Comparison of ENCODE assay signal across 8 cellular contexts in the genomic region with DNA sequence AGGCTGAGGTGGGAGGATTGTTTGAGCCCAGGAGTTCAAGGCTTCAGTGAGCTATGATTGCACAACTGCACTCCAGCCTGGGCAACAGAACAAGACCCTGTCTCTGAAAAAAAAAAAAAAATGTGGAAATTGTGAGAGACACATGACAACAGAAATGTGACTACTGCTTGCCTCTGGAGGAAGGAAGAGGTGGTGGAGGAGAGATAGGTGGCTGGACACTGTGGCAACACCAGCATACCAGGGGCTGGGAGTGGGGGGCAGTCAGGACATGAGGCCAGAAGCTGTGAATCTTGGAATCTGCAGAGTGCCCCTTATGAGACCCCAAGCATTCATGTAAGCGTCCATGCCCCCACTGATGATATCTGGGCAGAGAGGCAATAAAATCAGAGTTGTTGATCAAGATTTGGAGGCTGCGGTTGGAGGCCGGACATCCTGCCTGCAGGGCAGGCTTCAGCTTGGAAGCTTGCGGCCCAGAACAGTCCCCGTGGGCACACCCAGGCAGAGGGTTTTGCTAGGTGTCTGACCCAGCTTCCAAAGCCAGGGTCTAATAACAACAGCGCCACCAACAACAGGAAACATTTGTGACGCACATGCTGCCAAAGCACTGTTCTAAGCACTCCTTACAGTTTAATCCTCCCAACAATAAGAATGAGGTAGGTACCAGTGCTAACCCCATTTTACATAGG. TPM values are rescaled to one million over a fixed set of nuclear protein-coding genes. Genes with fewer than 3 reads are reported as not detected.
A peak's percentile ranks its signal among the peaks of the same experiment; 100 is the strongest.
DNase-seq lines count a peak whose midpoint lies in the region; ATAC-seq, FAIRE-seq and TF ChIP-seq lines count a peak whose summit lies in the region.

No MANE protein-coding gene starts in this region.

- peaks cover 4% of the 10 kb centered on the region for H3K36me3 Mint-ChIP-seq in activated T-helper 2 cell treated with anti-CD3 and anti-CD28 coated beads, Interferon-gamma antibody, Interleukin-2, Interleukin-4, amounts not matched to agents 10 μg/mL and 5 μg/mL and 100 μg/mL, durations not matched to agents 14 hours and 24 hours and 36 hours (ENCODE audit: low read depth)

- peak in 2 of 3 donors; percentile 83 to 93 for DNase-seq in Peyer's patch
- peak; percentile 72 for DNase-seq in activated T-helper 2 cell treated with anti-CD3 and anti-CD28 coated beads, Interferon-gamma antibody, Interleukin-2, Interleukin-4, amounts not matched to agents 10 μg/mL and 5 μg/mL and 100 μg/mL, durations not matched to agents 14 hours and 24 hours and 36 hours (ENCODE audit: low spot score)
- peak; percentile 13 for DNase-seq in HepG2 (ENCODE audit: low spot score)
- DNase-seq in stomach = peak; percentile 51
- DNase-seq in iPS-NIHi7 (ENCODE audit: extremely low spot score) = no peak
- DNase-seq in RCC 7860 (ENCODE audit: low spot score) = no peak
- DNase-seq in D341Med (ENCODE audit: low spot score) = no peak
- no peak for DNase-seq in DMS 273 treated with DMSO at 0.1 percent for 48 hours (lab: John Stamatoyannopoulos, UW)

- no peaks in the 10 kb centered on the region for H3K36me3 ChIP-seq in Peyer's patch
- H3K36me3 ChIP-seq in HepG2 (replicated peaks in 1 of 2; ENCODE audit: control insufficient read depth in 1 of 2, insufficient read depth in 2 of 2, low read length in 2 of 2) = no peaks in the 10 kb centered on the region
- no peaks in the 10 kb centered on the region for H3K36me3 ChIP-seq in stomach

- no TSS peak for BruUV-seq in HepG2 (replicated peaks; lab: Mats Ljungman, UMichigan)

- H3K9ac ChIP-seq in HepG2 (ENCODE audit: insufficient read depth, low read depth, low read length) = no peak overlapping the region; the same call in 1 of the 2 replicates

- H3K27ac Mint-ChIP-seq in activated T-helper 2 cell treated with anti-CD3 and anti-CD28 coated beads, Interferon-gamma antibody, Interleukin-2, Interleukin-4, amounts not matched to agents 10 μg/mL and 5 μg/mL and 100 μg/mL, durations not matched to agents 14 hours and 24 hours and 36 hours = peak overlapping the region; percentile 88

- H3K4me1 ChIP-seq in Peyer's patch (peaks cover 3 to 40% (median 27%) of the 10 kb centered on the region in 4 donors), HepG2 (ENCODE audit: insufficient read depth, low read length) (peaks cover 30% of the 10 kb centered on the region), stomach (peaks cover 16 to 25% (median 20%) of the 10 kb centered on the region in 4 donors)

- H3K27me3 Mint-ChIP-seq in activated T-helper 2 cell treated with anti-CD3 and anti-CD28 coated beads, Interferon-gamma antibody, Interleukin-2, Interleukin-4, amounts not matched to agents 10 μg/mL and 5 μg/mL and 100 μg/mL, durations not matched to agents 14 hours and 24 hours and 36 hours (ENCODE audit: low read depth) = no peaks in the 10 kb centered on the region

- peaks cover 59% of the 10 kb centered on the region for H3K4me1 Mint-ChIP-seq in activated T-helper 2 cell treated with anti-CD3 and anti-CD28 coated beads, Interferon-gamma antibody, Interleukin-2, Interleukin-4, amounts not matched to agents 10 μg/mL and 5 μg/mL and 100 μg/mL, durations not matched to agents 14 hours and 24 hours and 36 hours (ENCODE audit: low read depth)

- TF ChIP-seq CTCF in Peyer's patch (IDR thresholded peaks at IDR 0.05) (no peak), HepG2 (CRISPR knock-in tag; IDR thresholded peaks at IDR 0.05) (no peak), stomach (IDR thresholded peaks at IDR 0.05) (no peak)

- ATAC-seq in HepG2 = no peak; the same call in 2 of the 3 replicates

- WGBS in HepG2 (ENCODE audit: low lambda C conversion rate) = 80% methylated on average over 5 of the region's 7 CpGs
- WGBS in stomach, 5 donors = 54 to 85% (median 73%) methylated on average over 6 to 7 of the region's 7 CpGs

- TF ChIP-seq POLR2A in Peyer's patch (IDR thresholded peaks at IDR 0.05) = no peak
- no peak for TF ChIP-seq POLR2A in HepG2 (IDR thresholded peaks at IDR 0.05; ENCODE audit: insufficient read depth in 1 of 2, low read depth in 2 of 2, low read length in 2 of 2)
- no peak for TF ChIP-seq POLR2A in stomach (IDR thresholded peaks at IDR 0.05)

- CTCF ChIA-PET in HepG2 (lab: Yijun Ruan, JAX; ENCODE audit: low intra/inter-chr PET ratio, low total read pairs) = no interaction called here

- H3K4me3 Mint-ChIP-seq in activated T-helper 2 cell treated with anti-CD3 and anti-CD28 coated beads, Interferon-gamma antibody, Interleukin-2, Interleukin-4, amounts not matched to agents 10 μg/mL and 5 μg/mL and 100 μg/mL, durations not matched to agents 14 hours and 24 hours and 36 hours (ENCODE audit: low read depth) = no peak overlapping the region

- H3K79me2 ChIP-seq in HepG2 (ENCODE audit: insufficient read depth, low read length) = no peaks in the 10 kb centered on the region

- H3K9me3 ChIP-seq in Peyer's patch (no peaks in the 10 kb centered on the region), HepG2 (ENCODE audit: low read length) (no peaks in the 10 kb centered on the region), stomach (no peaks in the 10 kb centered on the region)

- TF ChIP-seq EP300 in HepG2 (IDR thresholded peaks at IDR 0.05; ENCODE audit: low read depth in 2 of 2, low read length in 2 of 2) (no peak), HepG2 (CRISPR knock-in tag; IDR thresholded peaks at IDR 0.05; ENCODE audit: borderline replicate concordance) (no peak), stomach (IDR thresholded peaks at IDR 0.05) (no peak)

- no peaks in the 10 kb centered on the region for H4K20me1 ChIP-seq in HepG2 (ENCODE audit: insufficient read depth, low read length)

- no peak overlapping the region for H3K4me2 ChIP-seq in HepG2 (ENCODE audit: low read depth, low read length)

- H3K27ac ChIP-seq in Peyer's patch (peak overlapping the region; percentile 61 to 80 (median 76)), HepG2 (ENCODE audit: extremely low read length, insufficient read depth, low read length) (no peak overlapping the region), stomach (peak overlapping the region in 4 of 5 donors; percentile 60 to 85 (median 77))

- POLR2A ChIA-PET in HepG2 (lab: Yijun Ruan, JAX) = no interaction called here

- intact Hi-C loops in activated T-helper 2 cell treated with anti-CD3 and anti-CD28 coated beads, Interferon-gamma antibody, Interleukin-2, Interleukin-4, amounts not matched to agents 10 μg/mL and 5 μg/mL and 100 μg/mL, durations not matched to agents 14 hours and 24 hours and 36 hours (cut with micrococcal nuclease) = no loop called here
- intact Hi-C loops in HepG2 (cut with micrococcal nuclease; ENCODE audit: unreplicated experiment) (no loop called here), stomach (cut with DNase I; ENCODE audit: low total_unique reads) (no loop called here)

- H3K27me3 ChIP-seq in Peyer's patch = no peaks in the 10 kb centered on the region
- no peaks in the 10 kb centered on the region for H3K27me3 ChIP-seq in HepG2 (ENCODE audit: control insufficient read depth in 1 of 2, insufficient read depth in 2 of 2, low read length in 2 of 2)
- H3K27me3 ChIP-seq in stomach = no peaks in the 10 kb centered on the region

- FAIRE-seq in HepG2 (lab: Jason Lieb, UNC) (no peak), RCC 7860 (lab: Jason Lieb, UNC) (no peak)

- no peak for TF ChIP-seq RAD21 in HepG2 (CRISPR knock-in tag; IDR thresholded peaks at IDR 0.05)

- H3K9me3 Mint-ChIP-seq in activated T-helper 2 cell treated with anti-CD3 and anti-CD28 coated beads, Interferon-gamma antibody, Interleukin-2, Interleukin-4, amounts not matched to agents 10 μg/mL and 5 μg/mL and 100 μg/mL, durations not matched to agents 14 hours and 24 hours and 36 hours = peaks cover 4% of the 10 kb centered on the region

- H3K4me3 ChIP-seq in Peyer's patch (no peak overlapping the region), HepG2 (replicated peaks in 1 of 3; ENCODE audit: insufficient read depth in 1 of 3, low read depth in 2 of 3, low read length in 3 of 3) (no peak overlapping the region), stomach (no peak overlapping the region)

- H2AFZ ChIP-seq in HepG2 (ENCODE audit: low read length) = no peak overlapping the region

- in situ Hi-C loops in HepG2 (cut with HindIII; ENCODE audit: extremely low pct_ligation_motif_present, low pct_unique_long_range_greater_than_20kb) = no loop called here

RNA-seq across cellular contexts. Expression of gene FAM187B, which starts 16.9 kb away (rescaled TPM):
- total RNA-seq in Peyer's patch = not detected
- total RNA-seq in activated T-helper 2 cell treated with anti-CD3 and anti-CD28 coated beads, Interferon-gamma antibody, Interleukin-2, Interleukin-4, amounts not matched to agents 10 μg/mL and 5 μg/mL and 100 μg/mL, durations not matched to agents 14 hours and 24 hours and 36 hours = not detected in 2 replicates
- total RNA-seq in HepG2 (2016; rRNA removed; fragmentation: Illumina TruSeq; extraction: Trizol) = not detected in 2 replicates
- not detected in 2 replicates for total RNA-seq in HepG2 (2016; cell fraction: cytosol; rRNA removed; fragmentation: Illumina TruSeq; extraction: Trizol; ENCODE audit: low read depth)
- total RNA-seq in HepG2 (2016; cell fraction: insoluble cytoplasmic fraction; rRNA removed; fragmentation: Illumina TruSeq; extraction: Trizol) = not detected in 2 replicates
- total RNA-seq in HepG2 (2016; cell fraction: membrane; rRNA removed; fragmentation: Illumina TruSeq; extraction: Trizol) = not detected in 2 replicates
- total RNA-seq in HepG2 (2016; cell fraction: nucleus; rRNA removed; fragmentation: Illumina TruSeq; extraction: Trizol) = not detected in 2 replicates
- not detected in 2 replicates for polyA plus RNA-seq in HepG2 (2011; rRNA removed)
- not detected in 2 replicates for polyA plus RNA-seq in HepG2 (2011; cell fraction: cytosol; rRNA removed)
- polyA plus RNA-seq in HepG2 (2011; cell fraction: nucleus; rRNA removed) = not detected in 2 replicates
- not detected in 2 replicates for polyA plus RNA-seq in HepG2 (2012)
- not detected in 2 replicates for polyA plus RNA-seq in HepG2 (2016; cell fraction: cytosol; fragmentation: Illumina TruSeq; extraction: Trizol; ENCODE audit: low read depth)
- not detected in 2 replicates for polyA plus RNA-seq in HepG2 (2016; cell fraction: insoluble cytoplasmic fraction; fragmentation: Illumina TruSeq; extraction: Trizol; ENCODE audit: low read depth)
- polyA plus RNA-seq in HepG2 (2016; cell fraction: membrane; fragmentation: Illumina TruSeq; extraction: Trizol; ENCODE audit: low read depth) = not detected in 2 replicates
- polyA plus RNA-seq in HepG2 (2016; cell fraction: nucleus; fragmentation: Illumina TruSeq; extraction: Trizol; ENCODE audit: insufficient read depth, low read depth) = not detected in 2 replicates
- polyA minus RNA-seq in HepG2 (2011; rRNA and poly(A)+ RNA removed; ENCODE audit: low replicate concordance) = not detected in 2 replicates
- polyA minus RNA-seq in HepG2 (2011; cell fraction: cytosol; rRNA and poly(A)+ RNA removed) = not detected in 2 replicates
- not detected in 2 replicates for polyA minus RNA-seq in HepG2 (2011; cell fraction: nucleus; rRNA and poly(A)+ RNA removed)
- total RNA-seq in stomach = not detected
- polyA plus RNA-seq in stomach = under 1 TPM in 1 of 3 donors, not detected in 2; 0.25 TPM

RNA-seq across cellular contexts. Expression of gene LSR, which starts 37.1 kb away (rescaled TPM):
- 100 to 1,000 TPM in 3 of 4 donors, 10 to 100 TPM in 1; 28.9 to 214 (median 188) TPM for total RNA-seq in Peyer's patch
- total RNA-seq in activated T-helper 2 cell treated with anti-CD3 and anti-CD28 coated beads, Interferon-gamma antibody, Interleukin-2, Interleukin-4, amounts not matched to agents 10 μg/mL and 5 μg/mL and 100 μg/mL, durations not matched to agents 14 hours and 24 hours and 36 hours = 0.30 and 1.0 TPM in 2 replicates
- 14.2 and 29.2 TPM in 2 replicates for total RNA-seq in HepG2 (2016; rRNA removed; fragmentation: Illumina TruSeq; extraction: Trizol)
- 8.7 and 9.3 TPM in 2 replicates for total RNA-seq in HepG2 (2016; cell fraction: cytosol; rRNA removed; fragmentation: Illumina TruSeq; extraction: Trizol; ENCODE audit: low read depth)
- total RNA-seq in HepG2 (2016; cell fraction: insoluble cytoplasmic fraction; rRNA removed; fragmentation: Illumina TruSeq; extraction: Trizol) = 15.3 and 31.4 TPM in 2 replicates
- 15.2 and 21.9 TPM in 2 replicates for total RNA-seq in HepG2 (2016; cell fraction: membrane; rRNA removed; fragmentation: Illumina TruSeq; extraction: Trizol)
- total RNA-seq in HepG2 (2016; cell fraction: nucleus; rRNA removed; fragmentation: Illumina TruSeq; extraction: Trizol) = 43.9 and 48.2 TPM in 2 replicates
- 79.2 and 111 TPM in 2 replicates for polyA plus RNA-seq in HepG2 (2011; rRNA removed)
- polyA plus RNA-seq in HepG2 (2011; cell fraction: cytosol; rRNA removed) = 44.4 and 71.0 TPM in 2 replicates
- polyA plus RNA-seq in HepG2 (2011; cell fraction: nucleus; rRNA removed) = 93.8 and 94.9 TPM in 2 replicates
- polyA plus RNA-seq in HepG2 (2012) = 67.7 and 97.6 TPM in 2 replicates
- 15.7 and 17.3 TPM in 2 replicates for polyA plus RNA-seq in HepG2 (2016; cell fraction: cytosol; fragmentation: Illumina TruSeq; extraction: Trizol; ENCODE audit: low read depth)
- 25.8 and 27.8 TPM in 2 replicates for polyA plus RNA-seq in HepG2 (2016; cell fraction: insoluble cytoplasmic fraction; fragmentation: Illumina TruSeq; extraction: Trizol; ENCODE audit: low read depth)
- polyA plus RNA-seq in HepG2 (2016; cell fraction: membrane; fragmentation: Illumina TruSeq; extraction: Trizol; ENCODE audit: low read depth) = 21.9 and 23.9 TPM in 2 replicates
- polyA plus RNA-seq in HepG2 (2016; cell fraction: nucleus; fragmentation: Illumina TruSeq; extraction: Trizol; ENCODE audit: insufficient read depth, low read depth) = 110 and 128 TPM in 2 replicates
- 87.8 and 296 TPM in 2 replicates for polyA minus RNA-seq in HepG2 (2011; rRNA and poly(A)+ RNA removed; ENCODE audit: low replicate concordance)
- 103 and 111 TPM in 2 replicates for polyA minus RNA-seq in HepG2 (2011; cell fraction: cytosol; rRNA and poly(A)+ RNA removed)
- polyA minus RNA-seq in HepG2 (2011; cell fraction: nucleus; rRNA and poly(A)+ RNA removed) = 64.0 and 64.9 TPM in 2 replicates
- total RNA-seq in stomach = 100 to 1,000 TPM in 2 of 5 donors, 10 to 100 TPM in 3; 20.4 to 174 (median 72.8) TPM
- polyA plus RNA-seq in stomach = 10 to 100 TPM; 17.9 to 90.7 (median 84.4) TPM

RNA-seq across cellular contexts. Expression of gene USF2, which starts 57.1 kb away (rescaled TPM):
- 100 to 1,000 TPM; 112 to 201 (median 142) TPM for total RNA-seq in Peyer's patch
- total RNA-seq in activated T-helper 2 cell treated with anti-CD3 and anti-CD28 coated beads, Interferon-gamma antibody, Interleukin-2, Interleukin-4, amounts not matched to agents 10 μg/mL and 5 μg/mL and 100 μg/mL, durations not matched to agents 14 hours and 24 hours and 36 hours = 135 and 142 TPM in 2 replicates
- total RNA-seq in HepG2 (2016; rRNA removed; fragmentation: Illumina TruSeq; extraction: Trizol) = 44.8 and 54.9 TPM in 2 replicates
- 85.6 and 90.7 TPM in 2 replicates for total RNA-seq in HepG2 (2016; cell fraction: cytosol; rRNA removed; fragmentation: Illumina TruSeq; extraction: Trizol; ENCODE audit: low read depth)
- total RNA-seq in HepG2 (2016; cell fraction: insoluble cytoplasmic fraction; rRNA removed; fragmentation: Illumina TruSeq; extraction: Trizol) = 38.6 and 58.5 TPM in 2 replicates
- 116 and 121 TPM in 2 replicates for total RNA-seq in HepG2 (2016; cell fraction: membrane; rRNA removed; fragmentation: Illumina TruSeq; extraction: Trizol)
- 31.0 and 31.5 TPM in 2 replicates for total RNA-seq in HepG2 (2016; cell fraction: nucleus; rRNA removed; fragmentation: Illumina TruSeq; extraction: Trizol)
- polyA plus RNA-seq in HepG2 (2011; rRNA removed) = 94.9 and 106 TPM in 2 replicates
- 72.5 and 101 TPM in 2 replicates for polyA plus RNA-seq in HepG2 (2011; cell fraction: cytosol; rRNA removed)
- 179 and 216 TPM in 2 replicates for polyA plus RNA-seq in HepG2 (2011; cell fraction: nucleus; rRNA removed)
- 59.3 and 80.8 TPM in 2 replicates for polyA plus RNA-seq in HepG2 (2012)
- polyA plus RNA-seq in HepG2 (2016; cell fraction: cytosol; fragmentation: Illumina TruSeq; extraction: Trizol; ENCODE audit: low read depth) = 180 and 204 TPM in 2 replicates
- 76.3 and 81.0 TPM in 2 replicates for polyA plus RNA-seq in HepG2 (2016; cell fraction: insoluble cytoplasmic fraction; fragmentation: Illumina TruSeq; extraction: Trizol; ENCODE audit: low read depth)
- 201 and 210 TPM in 2 replicates for polyA plus RNA-seq in HepG2 (2016; cell fraction: membrane; fragmentation: Illumina TruSeq; extraction: Trizol; ENCODE audit: low read depth)
- polyA plus RNA-seq in HepG2 (2016; cell fraction: nucleus; fragmentation: Illumina TruSeq; extraction: Trizol; ENCODE audit: insufficient read depth, low read depth) = 122 and 131 TPM in 2 replicates
- 64.5 and 74.9 TPM in 2 replicates for polyA minus RNA-seq in HepG2 (2011; rRNA and poly(A)+ RNA removed; ENCODE audit: low replicate concordance)
- polyA minus RNA-seq in HepG2 (2011; cell fraction: cytosol; rRNA and poly(A)+ RNA removed) = 28.8 and 32.4 TPM in 2 replicates
- polyA minus RNA-seq in HepG2 (2011; cell fraction: nucleus; rRNA and poly(A)+ RNA removed) = 29.3 and 33.5 TPM in 2 replicates
- 100 to 1,000 TPM in 1 of 5 donors, 10 to 100 TPM in 4; 26.8 to 105 (median 71.8) TPM for total RNA-seq in stomach
- 100 to 1,000 TPM in 1 of 3 donors, 10 to 100 TPM in 2; 83.9 to 109 (median 88.2) TPM for polyA plus RNA-seq in stomach

RNA-seq across cellular contexts. Expression of gene FXYD5, which starts 57.2 kb away (rescaled TPM):
- total RNA-seq in Peyer's patch (10 to 100 TPM in 3 of 4 donors, 1 to 10 TPM in 1; 6.0 to 67.7 (median 22.2) TPM), HepG2 (2016; rRNA removed; fragmentation: Illumina TruSeq; extraction: Trizol) (not detected in 2 replicates), stomach (100 to 1,000 TPM in 1 of 5 donors, 10 to 100 TPM in 4; 10.3 to 118 (median 19.2) TPM)
- 257 and 271 TPM in 2 replicates for total RNA-seq in activated T-helper 2 cell treated with anti-CD3 and anti-CD28 coated beads, Interferon-gamma antibody, Interleukin-2, Interleukin-4, amounts not matched to agents 10 μg/mL and 5 μg/mL and 100 μg/mL, durations not matched to agents 14 hours and 24 hours and 36 hours
- not detected in 2 replicates for total RNA-seq in HepG2 (2016; cell fraction: cytosol; rRNA removed; fragmentation: Illumina TruSeq; extraction: Trizol; ENCODE audit: low read depth)
- not detected in 2 replicates for total RNA-seq in HepG2 (2016; cell fraction: insoluble cytoplasmic fraction; rRNA removed; fragmentation: Illumina TruSeq; extraction: Trizol)
- total RNA-seq in HepG2 (2016; cell fraction: membrane; rRNA removed; fragmentation: Illumina TruSeq; extraction: Trizol) = not detected in 2 replicates
- not detected in 2 replicates for total RNA-seq in HepG2 (2016; cell fraction: nucleus; rRNA removed; fragmentation: Illumina TruSeq; extraction: Trizol)
- polyA plus RNA-seq in HepG2 (2011; rRNA removed) (0.65 and 0.91 TPM in 2 replicates), stomach (10 to 100 TPM; 37.9 to 81.1 (median 55.0) TPM)
- 1.2 TPM in 2 replicates for polyA plus RNA-seq in HepG2 (2011; cell fraction: cytosol; rRNA removed)
- 0.64 and 1.2 TPM in 2 replicates for polyA plus RNA-seq in HepG2 (2011; cell fraction: nucleus; rRNA removed)
- 1.1 and 2.2 TPM in 2 replicates for polyA plus RNA-seq in HepG2 (2012)
- 0.53 and 0.72 TPM in 2 replicates for polyA plus RNA-seq in HepG2 (2016; cell fraction: cytosol; fragmentation: Illumina TruSeq; extraction: Trizol; ENCODE audit: low read depth)
- 0.29 TPM in 1 of 2 replicates, not detected in the other for polyA plus RNA-seq in HepG2 (2016; cell fraction: insoluble cytoplasmic fraction; fragmentation: Illumina TruSeq; extraction: Trizol; ENCODE audit: low read depth)
- polyA plus RNA-seq in HepG2 (2016; cell fraction: membrane; fragmentation: Illumina TruSeq; extraction: Trizol; ENCODE audit: low read depth) = 0.47 TPM in 1 of 2 replicates, not detected in the other
- polyA plus RNA-seq in HepG2 (2016; cell fraction: nucleus; fragmentation: Illumina TruSeq; extraction: Trizol; ENCODE audit: insufficient read depth, low read depth) = 0.89 TPM in 1 of 2 replicates, not detected in the other
- polyA minus RNA-seq in HepG2 (2011; rRNA and poly(A)+ RNA removed; ENCODE audit: low replicate concordance) = 0.60 and 172 TPM in 2 replicates
- polyA minus RNA-seq in HepG2 (2011; cell fraction: cytosol; rRNA and poly(A)+ RNA removed) = not detected in 2 replicates
- not detected in 2 replicates for polyA minus RNA-seq in HepG2 (2011; cell fraction: nucleus; rRNA and poly(A)+ RNA removed)

Comparison
In these comparisons a context has a peak if more than half of its experiments do, and no peak if none do; other contexts are left out.
1. DNase-seq: peak in Peyer's patch (2 of 3), activated T-helper 2 cell treated with anti-CD3 and anti-CD28 coated beads, Interferon-gamma antibody, Interleukin-2, Interleukin-4, amounts not matched to agents 10 μg/mL and 5 μg/mL and 100 μg/mL, durations not matched to agents 14 hours and 24 hours and 36 hours (single experiment), HepG2 (single experiment) and stomach (single experiment); none in iPS-NIHi7 (single experiment), RCC 7860 (single experiment), D341Med (single experiment) and DMS 273 treated with DMSO at 0.1 percent for 48 hours (single experiment).